ENCODE assay signal across 9 cellular contexts in the genomic region with DNA sequence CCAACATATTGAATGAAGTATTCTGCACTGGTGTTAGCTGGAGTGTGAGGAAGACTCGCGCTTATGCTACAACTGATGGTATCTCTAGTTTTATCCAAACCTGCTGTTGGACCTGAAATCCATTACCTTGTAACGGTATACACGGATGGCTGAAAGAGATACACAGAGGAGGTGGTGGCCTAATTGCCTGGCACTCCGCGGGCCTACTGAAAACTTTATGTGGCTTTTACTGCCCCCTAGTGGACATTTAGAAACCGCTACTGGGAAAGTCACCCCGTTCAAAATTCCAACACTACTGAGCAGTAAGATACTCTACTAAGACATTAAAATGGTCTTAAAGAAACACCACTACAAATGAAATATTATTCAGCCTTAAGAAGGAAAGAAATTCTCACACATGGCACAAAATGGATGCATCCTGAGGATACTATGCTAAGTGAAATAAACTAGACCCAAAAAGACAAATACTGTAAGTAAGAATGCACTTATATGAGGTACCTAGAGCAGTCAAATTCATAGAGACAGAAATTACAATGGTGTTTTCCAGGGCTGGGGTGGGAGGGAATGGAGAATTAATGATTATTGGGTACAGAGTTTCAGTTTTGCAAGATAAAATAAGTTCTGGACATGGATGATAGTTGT.
DNase-seq lines count a peak whose midpoint lies in the region; ATAC-seq and TF ChIP-seq lines count a peak whose summit lies in the region.
"Had no signal": no experiment of that assay in that cellular context is flagged by ENCODE, and none has a peak within 500 bp of the region (broad histone marks: within the 10 kb centered on the region; RNA-seq: fewer than 3 reads in every experiment).

No MANE protein-coding gene starts in this region.

- H3K4me3 ChIP-seq in CD4-positive, CD25-positive, alpha-beta regulatory T cell (ENCODE audit: low read depth, low read length) = no peak overlapping the region
- no peak overlapping the region for H3K4me3 ChIP-seq in lung

- ATAC-seq in CD4-positive, CD25-positive, alpha-beta regulatory T cell (ENCODE audit: low read depth in 2 of 2) = peak; percentile 34 to 42
- ATAC-seq in GM21390 (IDR thresholded peaks at IDR 0.05; ENCODE audit: unreplicated experiment) = peak; percentile 73
- peak; percentile 57 for ATAC-seq in lung (ENCODE audit: insufficient read depth, low FRiP score)
- no peak for ATAC-seq in HG02884 (IDR thresholded peaks at IDR 0.05; ENCODE audit: unreplicated experiment)

- H3K27ac ChIP-seq in CD4-positive, CD25-positive, alpha-beta regulatory T cell (ENCODE audit: insufficient read depth, low read length, poor library complexity, severe bottlenecking) = no peak overlapping the region
- H3K27ac ChIP-seq in VCaP = peak overlapping the region; percentile 73
- no peak overlapping the region for H3K27ac ChIP-seq in lung (ENCODE audit: low read depth in 1 of 2, low read length in 1 of 2)

- peak in 2 of 3 donors; percentile 34 to 72 for DNase-seq in CD4-positive, CD25-positive, alpha-beta regulatory T cell
- DNase-seq in NCI-H2107 (lab: John Stamatoyannopoulos, UW) = peak; percentile 54
- peak; percentile 85 for DNase-seq in dermis blood vessel endothelial cell
- DNase-seq in lung (ENCODE audit: low spot score) = peak; percentile 53
- peak; percentile 55 for DNase-seq in stimulated activated CD8-positive, alpha-beta memory T cell treated with anti-CD3 and anti-CD28 coated beads, Interleukin-4, amount 100 ng/mL, for 48 hours

- peaks cover 0 to 2% (median under 1%) of the 10 kb centered on the region in 4 donors for H3K4me1 Mint-ChIP-seq in CD4-positive, CD25-positive, alpha-beta regulatory T cell

- H3K36me3 ChIP-seq in CD4-positive, CD25-positive, alpha-beta regulatory T cell (ENCODE audit: control insufficient read depth, insufficient read depth, low read length) = no peaks in the 10 kb centered on the region
- H3K36me3 ChIP-seq in lung (ENCODE audit: control insufficient read depth in 2 of 2, insufficient read depth in 2 of 2, low read length in 2 of 2) = no peaks in the 10 kb centered on the region

- TF ChIP-seq CTCF in VCaP (conservative IDR thresholded peaks at IDR 0.05) = peak; percentile 88
- TF ChIP-seq CTCF in lung (IDR thresholded peaks at IDR 0.05; ENCODE audit: control extremely low read depth, extremely low read depth) = peak; percentile 64

- H3K4me1 ChIP-seq in CD4-positive, CD25-positive, alpha-beta regulatory T cell (ENCODE audit: control insufficient read depth, insufficient read depth, low read length, poor library complexity, severe bottlenecking) = no peaks in the 10 kb centered on the region
- H3K4me1 ChIP-seq in lung (ENCODE audit: control insufficient read depth in 2 of 2, insufficient read depth in 2 of 2, low read length in 2 of 2) = peaks cover 0 to 6% of the 10 kb centered on the region in 2 donors

- H3K9me3 Mint-ChIP-seq in CD4-positive, CD25-positive, alpha-beta regulatory T cell = no peaks in the 10 kb centered on the region
- H3K9me3 Mint-ChIP-seq: stimulated activated naive CD8-positive, alpha-beta T cell treated with anti-CD3 and anti-CD28 coated beads, Interleukin-15, Interleukin-2, amounts not matched to agents 100 ng/mL and 50 ng/mL, for 24 hours had no signal

- no peak overlapping the region for H3K4me3 Mint-ChIP-seq in CD4-positive, CD25-positive, alpha-beta regulatory T cell
- H3K4me3 Mint-ChIP-seq: stimulated activated naive CD8-positive, alpha-beta T cell treated with anti-CD3 and anti-CD28 coated beads, Interleukin-15, Interleukin-2, amounts not matched to agents 100 ng/mL and 50 ng/mL, for 24 hours had no signal

- no peaks in the 10 kb centered on the region for H3K27me3 ChIP-seq in CD4-positive, CD25-positive, alpha-beta regulatory T cell (ENCODE audit: control insufficient read depth, insufficient read depth, low read length)
- H3K27me3 ChIP-seq in lung (ENCODE audit: control insufficient read depth, insufficient read depth) = no peaks in the 10 kb centered on the region

- WGBS in lung, 2 donors = 13 to 16% methylated on average over 8 of the region's 8 CpGs

- H3K27me3 Mint-ChIP-seq in CD4-positive, CD25-positive, alpha-beta regulatory T cell = no peaks in the 10 kb centered on the region
- H3K27me3 Mint-ChIP-seq: stimulated activated naive CD8-positive, alpha-beta T cell treated with anti-CD3 and anti-CD28 coated beads, Interleukin-15, Interleukin-2, amounts not matched to agents 100 ng/mL and 50 ng/mL, for 24 hours had no signal

- peaks cover 21% of the 10 kb centered on the region for H3K36me3 Mint-ChIP-seq in CD4-positive, CD25-positive, alpha-beta regulatory T cell

- H3K9me3 ChIP-seq in CD4-positive, CD25-positive, alpha-beta regulatory T cell (ENCODE audit: control insufficient read depth in 2 of 2, low read length in 2 of 2) = no peaks in the 10 kb centered on the region
- no peaks in the 10 kb centered on the region for H3K9me3 ChIP-seq in lung (ENCODE audit: control insufficient read depth in 2 of 2, insufficient read depth in 1 of 2, low read length in 1 of 2)

- H3K27ac Mint-ChIP-seq in CD4-positive, CD25-positive, alpha-beta regulatory T cell = no peak overlapping the region
- H3K27ac Mint-ChIP-seq: stimulated activated naive CD8-positive, alpha-beta T cell treated with anti-CD3 and anti-CD28 coated beads, Interleukin-15, Interleukin-2, amounts not matched to agents 100 ng/mL and 50 ng/mL, for 24 hours had no signal
